9 cellular contexts compared by ENCODE assay signal in the genomic region with DNA sequence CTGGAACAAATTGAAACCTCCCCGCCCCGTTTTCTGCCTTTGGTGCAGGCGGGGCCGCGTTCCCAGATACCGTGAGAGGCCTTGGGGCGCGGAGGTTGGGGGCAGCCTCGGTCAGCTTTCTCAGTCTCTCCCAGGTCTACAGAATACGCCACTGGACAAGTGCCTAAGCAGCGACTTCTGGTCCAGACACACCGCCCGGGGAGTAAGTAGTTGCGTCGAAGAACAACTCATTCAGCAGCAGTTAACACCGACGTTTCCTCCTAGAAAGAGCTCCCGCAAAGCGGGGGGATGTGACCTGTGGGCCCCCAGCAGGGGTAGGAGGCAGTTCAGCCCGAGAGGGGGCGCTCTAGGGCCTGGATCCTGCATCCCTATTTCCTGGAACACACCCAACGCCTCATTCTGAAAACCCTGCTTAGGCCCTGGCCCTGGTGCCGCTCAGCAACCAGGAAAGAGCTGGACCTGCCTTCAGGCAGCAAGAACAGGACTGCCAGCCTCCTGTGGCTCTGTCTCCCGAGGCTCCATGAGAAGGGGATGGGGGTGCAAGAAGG. TPM values are rescaled to one million over a fixed set of nuclear protein-coding genes. Genes with fewer than 3 reads are reported as not detected.
A peak's percentile ranks its signal among the peaks of the same experiment; 100 is the strongest.
DNase-seq lines count a peak whose midpoint lies in the region; ATAC-seq and TF ChIP-seq lines count a peak whose summit lies in the region.
"Had no signal": no experiment of that assay in that cellular context is flagged by ENCODE, and none has a peak within 500 bp of the region (broad histone marks: within the 10 kb centered on the region; RNA-seq: fewer than 3 reads in every experiment).

No MANE protein-coding gene starts in this region.

- peak overlapping the region in 1 of 3 donors; percentile 63 for H3K27ac Mint-ChIP-seq in CD4-positive, CD25-positive, alpha-beta regulatory T cell
- H3K27ac Mint-ChIP-seq in HFFc6 (no peak overlapping the region), naive B cell (peak overlapping the region in 4 of 6 donors; percentile 49 to 96 (median 87))

- peak overlapping the region; percentile 56 for H3K4me3 ChIP-seq in CD4-positive, CD25-positive, alpha-beta regulatory T cell (ENCODE audit: low read depth, low read length)
- peak overlapping the region; percentile 19 to 21 for H3K4me3 ChIP-seq in cardiac fibroblast (replicated peaks in 1 of 2; ENCODE audit: low read depth in 2 of 2, low read length in 2 of 2)

- DNase-seq in CD4-positive, CD25-positive, alpha-beta regulatory T cell = no peak
- DNase-seq in HFFc6 (no peak), cardiac fibroblast (ENCODE audit: low read depth in 2 of 2) (no peak), naive B cell (no peak), NCI-H2227 treated with DMSO at 0.1 percent for 48 hours (lab: John Stamatoyannopoulos, UW) (no peak), 8988T (no peak), DMS153 treated with DMSO at 0.1 percent for 48 hours (lab: John Stamatoyannopoulos, UW; ENCODE audit: unreplicated experiment) (no peak), hypothalamus (lab: John Stamatoyannopoulos, UW) (no peak)
- DNase-seq: NCI-H446 had no signal

- H3K4me1 ChIP-seq in CD4-positive, CD25-positive, alpha-beta regulatory T cell (ENCODE audit: control insufficient read depth, insufficient read depth, low read length, poor library complexity, severe bottlenecking) = peaks cover 34% of the 10 kb centered on the region

- peaks cover 67% of the 10 kb centered on the region for H3K27me3 ChIP-seq in CD4-positive, CD25-positive, alpha-beta regulatory T cell (ENCODE audit: control insufficient read depth, insufficient read depth, low read length)

- peaks cover 5% of the 10 kb centered on the region for H3K36me3 Mint-ChIP-seq in CD4-positive, CD25-positive, alpha-beta regulatory T cell
- H3K36me3 Mint-ChIP-seq in HFFc6 (ENCODE audit: low read depth) (peaks cover 17% of the 10 kb centered on the region; the same call in 1 of the 2 replicates), naive B cell (peaks cover 28 to 33% of the 10 kb centered on the region in 2 donors)

- H3K4me3 Mint-ChIP-seq in CD4-positive, CD25-positive, alpha-beta regulatory T cell = peak overlapping the region; percentile 52 to 80 (median 67)
- H3K4me3 Mint-ChIP-seq in HFFc6 (peak overlapping the region; percentile 80), naive B cell (peak overlapping the region; percentile 35 to 84 (median 68))

- peaks cover 14 to 39% of the 10 kb centered on the region in 2 experiments for H3K9me3 ChIP-seq in CD4-positive, CD25-positive, alpha-beta regulatory T cell (ENCODE audit: control insufficient read depth in 2 of 2, low read length in 2 of 2)

- peaks cover 97% of the 10 kb centered on the region for H3K27me3 Mint-ChIP-seq in CD4-positive, CD25-positive, alpha-beta regulatory T cell
- H3K27me3 Mint-ChIP-seq in HFFc6 (ENCODE audit: insufficient read depth) (peaks cover 77% of the 10 kb centered on the region), naive B cell (peaks cover 89 to 97% (median 96%) of the 10 kb centered on the region in 3 donors)

- no peak overlapping the region for H3K27ac ChIP-seq in CD4-positive, CD25-positive, alpha-beta regulatory T cell (ENCODE audit: insufficient read depth, low read length, poor library complexity, severe bottlenecking)

- peaks cover 24 to 70% (median 33%) of the 10 kb centered on the region in 4 donors for H3K4me1 Mint-ChIP-seq in CD4-positive, CD25-positive, alpha-beta regulatory T cell
- H3K4me1 Mint-ChIP-seq in HFFc6 (ENCODE audit: low read depth) (peaks cover 53% of the 10 kb centered on the region), naive B cell (peaks cover 22 to 59% (median 41%) of the 10 kb centered on the region in 3 donors)

- TF ChIP-seq CTCF in HFFc6 (IDR thresholded peaks at IDR 0.05) = peak; percentile 64
- no peak for TF ChIP-seq CTCF in cardiac fibroblast (IDR thresholded peaks at IDR 0.05; ENCODE audit: low read depth, low read length)

- ATAC-seq in CD4-positive, CD25-positive, alpha-beta regulatory T cell (ENCODE audit: low read depth in 2 of 2) = no peak
- no peak for ATAC-seq in naive B cell (ENCODE audit: low read depth in 2 of 2)

- peaks cover 0 to 45% (median 11%) of the 10 kb centered on the region in 7 donors for H3K9me3 Mint-ChIP-seq in CD4-positive, CD25-positive, alpha-beta regulatory T cell
- peaks cover 5% of the 10 kb centered on the region; the same call in 1 of the 2 replicates for H3K9me3 Mint-ChIP-seq in HFFc6
- peaks cover 4 to 86% (median 47%) of the 10 kb centered on the region in 7 donors for H3K9me3 Mint-ChIP-seq in naive B cell

- no peaks in the 10 kb centered on the region for H3K36me3 ChIP-seq in CD4-positive, CD25-positive, alpha-beta regulatory T cell (ENCODE audit: control insufficient read depth, insufficient read depth, low read length)

RNA-seq across cellular contexts. Expression of gene BARHL2, which starts 6.5 kb away (rescaled TPM):
- not detected for total RNA-seq in CD4-positive, CD25-positive, alpha-beta regulatory T cell
- not detected for polyA plus RNA-seq in CD4-positive, CD25-positive, alpha-beta regulatory T cell
- not detected for total RNA-seq in HFFc6 (2021; fragmentation: NEBNext Ultra II Directional; extraction: Animal tissue kit (Norgen Biotek cat#: 25700))
- polyA plus RNA-seq in naive B cell (ENCODE audit: low read depth in 6 of 6) = not detected
